In genomic region chr1:24535021-24535424, GRCh38 we compare ENCODE assay signal across 8 cellular contexts. TPM values are rescaled to one million over a fixed set of nuclear protein-coding genes. Genes with fewer than 3 reads are reported as not detected.
A peak's percentile ranks its signal among the peaks of the same experiment; 100 is the strongest.
DNase-seq lines count a peak whose midpoint lies in the region; ATAC-seq, FAIRE-seq and TF ChIP-seq lines count a peak whose summit lies in the region.

No MANE protein-coding gene starts in this region.

- no peaks in the 10 kb centered on the region for H3K9me3 ChIP-seq in esophagus squamous epithelium
- H3K9me3 ChIP-seq in body of pancreas = no peaks in the 10 kb centered on the region

- 80 to 81% methylated on average over 19 to 20 of the region's 21 CpGs for WGBS in esophagus squamous epithelium, 2 donors
- WGBS in body of pancreas, 2 donors = 72 to 90% methylated on average over 21 of the region's 21 CpGs

- no peaks in the 10 kb centered on the region for H3K9me3 Mint-ChIP-seq in activated CD4-positive, alpha-beta T cell treated with anti-CD3 and anti-CD28 coated beads, Interleukin-2, amount 10 ng/mL, durations not matched to agents 7 days and 5 days

- H3K27ac ChIP-seq in esophagus squamous epithelium (peak overlapping the region in 3 of 4 donors; percentile 53 to 66 (median 57)), body of pancreas (no peak overlapping the region)

- FAIRE-seq in H54 (lab: Jason Lieb, UNC) = no peak

- H3K36me3 Mint-ChIP-seq in activated CD4-positive, alpha-beta T cell treated with anti-CD3 and anti-CD28 coated beads, Interleukin-2, amount 10 ng/mL, durations not matched to agents 7 days and 5 days (ENCODE audit: low read depth) = peaks cover 76% of the 10 kb centered on the region

- H3K4me3 Mint-ChIP-seq in activated CD4-positive, alpha-beta T cell treated with anti-CD3 and anti-CD28 coated beads, Interleukin-2, amount 10 ng/mL, durations not matched to agents 7 days and 5 days = peak overlapping the region; percentile 83

- peaks cover 70% of the 10 kb centered on the region for H3K4me1 Mint-ChIP-seq in activated CD4-positive, alpha-beta T cell treated with anti-CD3 and anti-CD28 coated beads, Interleukin-2, amount 10 ng/mL, durations not matched to agents 7 days and 5 days

- TF ChIP-seq POLR2A in esophagus squamous epithelium (IDR thresholded peaks at IDR 0.05) (peak in 1 of 4 donors; percentile 28), body of pancreas (IDR thresholded peaks at IDR 0.05) (no peak), H54 (IDR thresholded peaks at IDR 0.05; ENCODE audit: low read depth, low read length) (no peak)

- H3K27me3 Mint-ChIP-seq in activated CD4-positive, alpha-beta T cell treated with anti-CD3 and anti-CD28 coated beads, Interleukin-2, amount 10 ng/mL, durations not matched to agents 7 days and 5 days = no peaks in the 10 kb centered on the region

- intact Hi-C loops in esophagus squamous epithelium (cut with DNase I) = no loop called here
- intact Hi-C loops in body of pancreas (cut with DNase I) = no loop called here

- peaks cover 0 to 11% (median 0%) of the 10 kb centered on the region in 3 donors for H3K4me1 ChIP-seq in esophagus squamous epithelium
- H3K4me1 ChIP-seq in body of pancreas = no peaks in the 10 kb centered on the region

- DNase-seq in activated CD4-positive, alpha-beta T cell treated with anti-CD3 and anti-CD28 coated beads, Interleukin-2, amount 10 ng/mL, durations not matched to agents 7 days and 5 days = peak; percentile 83
- DNase-seq in esophagus squamous epithelium (lab: John Stamatoyannopoulos, UW) = no peak
- peak; percentile 61 to 73 for DNase-seq in stimulated activated CD8-positive, alpha-beta memory T cell treated with anti-CD3 and anti-CD28 coated beads, Interleukin-7, amount 100 ng/mL, for 48 hours (ENCODE audit: extremely low read depth in 1 of 2, low read depth in 1 of 2)
- DNase-seq in NCI-H1694 treated with DMSO at 0.1 percent for 48 hours (lab: John Stamatoyannopoulos, UW) = no peak
- DNase-seq in body of pancreas = no peak
- no peak for DNase-seq in HUDEP-2 (lab: John Stamatoyannopoulos, UW; ENCODE audit: unreplicated experiment in 76 of 76)
- no peak for DNase-seq in H54 (ENCODE audit: insufficient read length, low spot score)

- H3K27ac Mint-ChIP-seq in activated CD4-positive, alpha-beta T cell treated with anti-CD3 and anti-CD28 coated beads, Interleukin-2, amount 10 ng/mL, durations not matched to agents 7 days and 5 days = peak overlapping the region; percentile 93

- CTCF ChIA-PET in activated CD4-positive, alpha-beta T cell treated with anti-CD3 and anti-CD28 coated beads, Interleukin-2, amount 10 ng/mL, durations not matched to agents 7 days and 5 days (lab: Charles Lee) = interaction anchor here (0.5 to 2.1 kb wide), 6 partner anchors 8 to 118 kb away, joined by 3 to 10 read pairs (median 4); no protein-coding TSS in a partner anchor

- peak in 1 of 6 experiments; percentile 24 for TF ChIP-seq CTCF in esophagus squamous epithelium (IDR thresholded peaks at IDR 0.05)
- TF ChIP-seq CTCF in body of pancreas (IDR thresholded peaks at IDR 0.05) = no peak

- POLR2A ChIA-PET in activated CD4-positive, alpha-beta T cell treated with anti-CD3 and anti-CD28 coated beads, Interleukin-2, amount 10 ng/mL, durations not matched to agents 7 days and 5 days (lab: Charles Lee) = no interaction called here

- H3K36me3 ChIP-seq in esophagus squamous epithelium (peaks cover 0 to 78% (median 0%) of the 10 kb centered on the region in 3 donors), body of pancreas (replicated peaks in 1 of 2; ENCODE audit: insufficient read depth in 1 of 2, low read depth in 2 of 2) (peaks cover 0 to 2% of the 10 kb centered on the region in 2 donors)

- ATAC-seq in HG03135 (IDR thresholded peaks at IDR 0.05; ENCODE audit: unreplicated experiment) = peak; percentile 64
- ATAC-seq in body of pancreas = no peak

- H3K27me3 ChIP-seq in esophagus squamous epithelium = no peaks in the 10 kb centered on the region
- H3K27me3 ChIP-seq in body of pancreas = no peaks in the 10 kb centered on the region

- H3K4me3 ChIP-seq in esophagus squamous epithelium = peak overlapping the region in 2 of 4 donors; percentile 29 to 47
- H3K4me3 ChIP-seq in body of pancreas = no peak overlapping the region

RNA-seq across cellular contexts. Expression of gene NCMAP, which starts 20.9 kb away (rescaled TPM):
- total RNA-seq in activated CD4-positive, alpha-beta T cell treated with anti-CD3 and anti-CD28 coated beads, Interleukin-2, amount 10 ng/mL, durations not matched to agents 7 days and 5 days = not detected
- under 1 TPM in 2 of 4 donors, not detected in 2; 0.12 to 0.19 TPM for total RNA-seq in esophagus squamous epithelium
- total RNA-seq in body of pancreas = 10 to 100 TPM in 1 of 2 donors, 1 to 10 TPM in 1; 9.9 to 12.7 TPM

RNA-seq across cellular contexts. Expression of gene RCAN3, which starts 32.4 kb away (rescaled TPM):
- 100 to 1,000 TPM in 1 of 2 experiments, 10 to 100 TPM in 1; 96.8 to 100 TPM for total RNA-seq in activated CD4-positive, alpha-beta T cell treated with anti-CD3 and anti-CD28 coated beads, Interleukin-2, amount 10 ng/mL, durations not matched to agents 7 days and 5 days
- total RNA-seq in esophagus squamous epithelium = 10 to 100 TPM; 14.4 to 24.1 (median 18.6) TPM
- 10 to 100 TPM; 14.0 to 32.3 TPM for total RNA-seq in body of pancreas

Comparison
In these comparisons a context has a peak if more than half of its experiments do, and no peak if none do; other contexts are left out.
1. DNase-seq: peak in activated CD4-positive, alpha-beta T cell treated with anti-CD3 and anti-CD28 coated beads, Interleukin-2, amount 10 ng/mL, durations not matched to agents 7 days and 5 days (single experiment) and stimulated activated CD8-positive, alpha-beta memory T cell treated with anti-CD3 and anti-CD28 coated beads, Interleukin-7, amount 100 ng/mL, for 48 hours (2 of 2); none in esophagus squamous epithelium (single experiment), NCI-H1694 treated with DMSO at 0.1 percent for 48 hours (single experiment), body of pancreas (0 of 4), HUDEP-2 (0 of 76) and H54 (single experiment).
2. H3K27ac ChIP-seq: peak in esophagus squamous epithelium (3 of 4); none in body of pancreas (0 of 4).
3. RNA of gene NCMAP, which starts 20.9 kb away (total RNA-seq): 9.9 to 12.7 TPM in body of pancreas; 0.12 to 0.19 TPM in esophagus squamous epithelium and not detected in activated CD4-positive, alpha-beta T cell treated with anti-CD3 and anti-CD28 coated beads, Interleukin-2, amount 10 ng/mL, durations not matched to agents 7 days and 5 days; every median in the first group is over 4 times any median in the second.